15 cellular contexts compared by ENCODE assay signal in genomic region chr17:19411641-19412040, GRCh38. TPM values are rescaled to one million over a fixed set of nuclear protein-coding genes. Genes with fewer than 3 reads are reported as not detected.
DNase-seq lines count a peak whose midpoint lies in the region; ATAC-seq and TF ChIP-seq lines count a peak whose summit lies in the region.
"Had no signal": no experiment of that assay in that cellular context is flagged by ENCODE, and none has a peak within 500 bp of the region (broad histone marks: within the 10 kb centered on the region; RNA-seq: fewer than 3 reads in every experiment).

No MANE protein-coding gene starts in this region.

- H3K27ac ChIP-seq in psoas muscle, result no peak overlapping the region
- H3K27ac ChIP-seq: uterus had no signal

- H3K9me3 ChIP-seq in NT2/D1 (ENCODE audit: insufficient read depth, low read length), result no peaks in the 10 kb centered on the region
- H3K9me3 ChIP-seq in psoas muscle, result no peaks in the 10 kb centered on the region
- H3K9me3 ChIP-seq: uterus had no signal

- peak; percentile 34 for ATAC-seq in Right ventricle myocardium superior (ENCODE audit: poor library complexity)
- peak in 1 of 4 donors; percentile 29 for ATAC-seq in psoas muscle
- no peak for ATAC-seq in GM19467 (IDR thresholded peaks at IDR 0.05; ENCODE audit: unreplicated experiment)
- ATAC-seq: Panc1, T-helper 17 cell had no signal

- 43 to 51% (median 46%) methylated on average over 10 of the region's 10 CpGs for WGBS in psoas muscle, 3 donors

- in situ Hi-C loops in G401 (cut with HindIII; ENCODE audit: low sequenced_read_pairs), result no loop called here

- no peak overlapping the region for H3K4me3 ChIP-seq in NT2/D1 (ENCODE audit: insufficient read length, low read depth)
- H3K4me3 ChIP-seq in psoas muscle, result peak overlapping the region; percentile 35
- H3K4me3 ChIP-seq: uterus had no signal

- H3K36me3 ChIP-seq in NT2/D1 (ENCODE audit: insufficient read depth, insufficient read length, low read length) (no peaks in the 10 kb centered on the region), psoas muscle (ENCODE audit: insufficient read depth in 1 of 2, low read depth in 1 of 2) (no peaks in the 10 kb centered on the region)
- H3K36me3 ChIP-seq: uterus had no signal

- TF ChIP-seq CTCF in psoas muscle (IDR thresholded peaks at IDR 0.05), result no peak

- intact Hi-C loops in Right ventricle myocardium superior (cut with DNase I), result no loop called here
- intact Hi-C loops in psoas muscle (cut with DNase I), result no loop called here

- peak overlapping the region; percentile 21 for H3K9ac ChIP-seq in NT2/D1 (ENCODE audit: insufficient read length, low read depth)

- DNase-seq in G401 (ENCODE audit: low spot score), result peak; percentile 90
- DNase-seq in NT2/D1 (ENCODE audit: low read depth, low spot score), result no peak
- no peak for DNase-seq in Right ventricle myocardium superior
- DNase-seq in psoas muscle, result no peak
- DNase-seq in stimulated activated CD4-positive, alpha-beta T cell treated with anti-CD3 and anti-CD28 coated beads, Interleukin-1b, Interleukin-23, amount 100 ng/mL, for 48 hours, result no peak
- no peak for DNase-seq in GF-D8 (lab: John Stamatoyannopoulos, UW)
- no peak for DNase-seq in activated effector memory CD4-positive, alpha-beta T cell treated with Interleukin-2 at 50 U/mL for 16 hours
- DNase-seq: activated CD4-positive, alpha-beta T cell treated with anti-CD3 and anti-CD28 coated beads for 48 hours; mesenchymal stem cell; NCI-H446 treated with DMSO at 0.1 percent for 48 hours; T-helper 17 cell; uterus had no signal

- H3K4me1 ChIP-seq in NT2/D1 (ENCODE audit: insufficient read depth, insufficient read length) (peaks cover 31% of the 10 kb centered on the region), psoas muscle (no peaks in the 10 kb centered on the region)

- H3K27me3 ChIP-seq in NT2/D1 (ENCODE audit: insufficient read depth, insufficient read length), result no peaks in the 10 kb centered on the region
- no peaks in the 10 kb centered on the region for H3K27me3 ChIP-seq in psoas muscle (ENCODE audit: insufficient read depth in 3 of 3, low read length in 2 of 3)
- H3K27me3 ChIP-seq: uterus had no signal

RNA-seq across cellular contexts. Expression of gene RNF112, which starts 0.6 kb away (rescaled TPM):
- 0.18 TPM in 1 of 2 replicates, not detected in the other for total RNA-seq in G401 (2014; rRNA removed; shearing (Covaris generic))
- 2.2 TPM for total RNA-seq in Right ventricle myocardium superior
- total RNA-seq in psoas muscle, result 1 to 10 TPM in 2 of 4 donors, under 1 TPM in 2; 0.49 to 1.3 (median 0.85) TPM
- 1 to 10 TPM in 2 of 3 donors, under 1 TPM in 1; 0.25 to 1.5 (median 1.3) TPM for polyA plus RNA-seq in psoas muscle

RNA-seq across cellular contexts. Expression of gene MFAP4, which starts 24.7 kb away (rescaled TPM):
- 0.31 TPM in 1 of 2 replicates, not detected in the other for total RNA-seq in G401 (2014; rRNA removed; shearing (Covaris generic))
- 42.9 TPM for total RNA-seq in Right ventricle myocardium superior
- 10 to 100 TPM in 2 of 4 donors, 1 to 10 TPM in 2; 8.7 to 44.5 (median 15.1) TPM for total RNA-seq in psoas muscle
- polyA plus RNA-seq in psoas muscle, result 1 to 10 TPM; 5.8 to 8.9 (median 6.7) TPM
- total RNA-seq: dermis microvascular lymphatic vessel endothelial cell, T-helper 17 cell had no signal

RNA-seq across cellular contexts. Expression of gene MAPK7, which starts 33.3 kb away (rescaled TPM):
- 1.2 and 5.1 TPM in 2 replicates for total RNA-seq in G401 (2014; rRNA removed; shearing (Covaris generic))
- total RNA-seq in Right ventricle myocardium superior (13.9 TPM), psoas muscle (1 to 10 TPM; 6.7 to 9.8 (median 7.6) TPM)
- 10 to 100 TPM in 1 of 3 donors, 1 to 10 TPM in 2; 6.1 to 12.6 (median 6.9) TPM for polyA plus RNA-seq in psoas muscle

RNA-seq across cellular contexts. Expression of gene B9D1, which starts 49.1 kb away (rescaled TPM):
- total RNA-seq in G401 (2014; rRNA removed; shearing (Covaris generic)), result 50.5 and 94.6 TPM in 2 replicates
- total RNA-seq in Right ventricle myocardium superior, result 6.8 TPM
- total RNA-seq in psoas muscle, result 1 to 10 TPM; 4.7 to 8.7 (median 6.4) TPM
- polyA plus RNA-seq in psoas muscle, result 1 to 10 TPM; 7.0 to 9.2 (median 7.3) TPM
